Comparison of ENCODE assay signal across 1 cellular context in genomic region chr9:130693426-130694191, GRCh38.
A peak's percentile ranks its signal among the peaks of the same experiment; 100 is the strongest.
TF ChIP-seq lines count a peak whose summit lies in the region.

EXOSC2 (plus strand) TSS chr9:130693780; CDS start chr9:130693792, 12 bp downstream.

TF ChIP-seq in HEK293, 187 proteins besides CTCF, POLR2A, EP300 and RAD21 (continued from another document):
- peak; percentile 70; the same call in 1 of the 2 replicates for TF ChIP-seq ZNF76 (tag by site-specific recombination; IDR thresholded peaks at IDR 0.05; ENCODE audit: borderline replicate concordance, low read depth)
- TF ChIP-seq ZNF473 (tag by site-specific recombination; IDR thresholded peaks at IDR 0.05) = no peak
- 0 out of 2 replicates have a peak, but pooled peaks have one; percentile 19 for TF ChIP-seq ZFP69B (tag by site-specific recombination; IDR thresholded peaks at IDR 0.05)
- peak; percentile 63 for TF ChIP-seq ZNF692 (tag by site-specific recombination; IDR thresholded peaks at IDR 0.05)
- TF ChIP-seq ZBTB26 (tag by site-specific recombination; optimal IDR thresholded peaks at IDR 0.05) = peak; percentile 17
- TF ChIP-seq PRDM2 (tag by site-specific recombination; IDR thresholded peaks at IDR 0.05; ENCODE audit: borderline replicate concordance) = no peak
- TF ChIP-seq ZBTB17 (tag by site-specific recombination; IDR thresholded peaks at IDR 0.05) = peak; percentile 83
- no peak for TF ChIP-seq ZNF792 (tag by site-specific recombination; IDR thresholded peaks at IDR 0.05)
- peak; percentile 35; the same call in 1 of the 2 replicates for TF ChIP-seq KLF10 (tag by site-specific recombination; IDR thresholded peaks at IDR 0.05)
- TF ChIP-seq ZBTB48 (tag by site-specific recombination; IDR thresholded peaks at IDR 0.05) = peak; percentile 41; the same call in 1 of the 2 replicates
